In genomic region chr1:182085726-182086125, GRCh38 we compare ENCODE assay signal across 1 cellular context.
TF ChIP-seq lines count a peak whose summit lies in the region.

No MANE protein-coding gene starts in this region.

TF ChIP-seq in H1, 55 proteins besides CTCF, POLR2A, EP300 and RAD21:
- no peak for TF ChIP-seq CHD2 (IDR thresholded peaks at IDR 0.05; ENCODE audit: low read length)
TF ChIP-seq in H1: peak in this region for 0.
